21 cellular contexts compared by ENCODE assay signal in genomic region chr12:82673698-82674097, GRCh38. TPM values are rescaled to one million over a fixed set of nuclear protein-coding genes. Genes with fewer than 3 reads are reported as not detected.
DNase-seq lines count a peak whose midpoint lies in the region; ATAC-seq and TF ChIP-seq lines count a peak whose summit lies in the region.
"Had no signal": no experiment of that assay in that cellular context is flagged by ENCODE, and none has a peak within 500 bp of the region (broad histone marks: within the 10 kb centered on the region; RNA-seq: fewer than 3 reads in every experiment).

No MANE protein-coding gene starts in this region.

- no peak for ATAC-seq in CD4-positive, alpha-beta T cell (ENCODE audit: poor library complexity)
- ATAC-seq: HCT116, SK-N-SH treated with all-trans-retinoic acid at 6 μM for 48 hours had no signal

- CTCF ChIA-PET in CD4-positive, alpha-beta T cell (lab: Charles Lee), result interaction anchor here (1.8 kb wide), 1 partner anchor 13 kb away, joined by 4 read pairs; the partner anchor contains the start of gene TMTC2

- H3K27me3 Mint-ChIP-seq in CD4-positive, alpha-beta T cell, result peaks cover 24% of the 10 kb centered on the region

- no peak overlapping the region for H3K27ac Mint-ChIP-seq in CD4-positive, alpha-beta T cell
- H3K27ac Mint-ChIP-seq: CD4-positive, alpha-beta memory T cell had no signal

- no peaks in the 10 kb centered on the region for H3K4me1 Mint-ChIP-seq in CD4-positive, alpha-beta T cell (ENCODE audit: low read depth)
- H3K4me1 Mint-ChIP-seq: CD4-positive, alpha-beta memory T cell had no signal

- H3K36me3 Mint-ChIP-seq in CD4-positive, alpha-beta T cell (ENCODE audit: low read depth), result no peaks in the 10 kb centered on the region
- H3K36me3 Mint-ChIP-seq: CD4-positive, alpha-beta memory T cell had no signal

- H3K9me3 Mint-ChIP-seq in CD4-positive, alpha-beta T cell, result no peaks in the 10 kb centered on the region
- H3K9me3 Mint-ChIP-seq: CD4-positive, alpha-beta memory T cell had no signal

- no peak overlapping the region for H3K27ac ChIP-seq in CD4-positive, alpha-beta T cell (ENCODE audit: low read depth, low read length)
- H3K27ac ChIP-seq: BLaER1, KMS-11, RWPE1 had no signal

- H3K4me3 Mint-ChIP-seq in CD4-positive, alpha-beta T cell, result no peak overlapping the region
- H3K4me3 Mint-ChIP-seq: CD4-positive, alpha-beta memory T cell had no signal

- H3K27me3 ChIP-seq in CD4-positive, alpha-beta T cell (ENCODE audit: control insufficient read depth, insufficient read depth, low read length), result peaks cover 5% of the 10 kb centered on the region
- H3K27me3 ChIP-seq: BLaER1 had no signal

- TF ChIP-seq CTCF in CD4-positive, alpha-beta T cell (IDR thresholded peaks at IDR 0.05), result no peak

- intact Hi-C loops in CD4-positive, alpha-beta T cell (cut with DNase I, micrococcal nuclease), result no loop called here

- H3K9me3 ChIP-seq in CD4-positive, alpha-beta T cell (ENCODE audit: control insufficient read depth, low read length), result no peaks in the 10 kb centered on the region
- H3K9me3 ChIP-seq: BLaER1, Caco-2 had no signal

- DNase-seq in NCI-H345 (lab: John Stamatoyannopoulos, UW), result peak; percentile 18
- DNase-seq in NCI-H345 treated with DMSO at 0.1 percent for 48 hours (lab: John Stamatoyannopoulos, UW; ENCODE audit: unreplicated experiment), result no peak
- DNase-seq in NCI-H187 (lab: John Stamatoyannopoulos, UW), result peak; percentile 59 to 67
- DNase-seq in NCI-H446 treated with DMSO at 0.1 percent for 48 hours (lab: John Stamatoyannopoulos, UW), result peak; percentile 51
- DNase-seq in stimulated activated CD8-positive, alpha-beta memory T cell treated with anti-CD3 and anti-CD28 coated beads, Interleukin-4, amount 100 ng/mL, for 48 hours, result no peak
- DNase-seq in stimulated activated CD4-positive, alpha-beta T cell treated with anti-CD3 and anti-CD28 coated beads, Interleukin-1b, Interleukin-23, amount 100 ng/mL, for 48 hours, result no peak
- no peak for DNase-seq in CD4-positive, alpha-beta T cell
- DNase-seq: ACHN; Caco-2; CD4-positive, alpha-beta memory T cell; EL; GF-D8; IMR-90; NCI-H2081; NK-92 treated with Interleukin-12 subunit alpha and Interleukin-12 subunit beta, amount 100 ng/mL, for 24 hours; SIG-M5 had no signal

- POLR2A ChIA-PET in CD4-positive, alpha-beta T cell (lab: Charles Lee), result no interaction called here

RNA-seq across cellular contexts. Expression of gene TMTC2, which starts 13.0 kb away (rescaled TPM):
- 1 to 10 TPM; 1.8 to 2.1 TPM for total RNA-seq in CD4-positive, alpha-beta T cell

Comparison
In these comparisons a context has a peak if more than half of its experiments do, and no peak if none do; other contexts are left out.
1. DNase-seq: peak in NCI-H345 (single experiment), NCI-H187 (2 of 2) and NCI-H446 treated with DMSO at 0.1 percent for 48 hours (single experiment); none in NCI-H345 treated with DMSO at 0.1 percent for 48 hours (single experiment), stimulated activated CD8-positive, alpha-beta memory T cell treated with anti-CD3 and anti-CD28 coated beads, Interleukin-4, amount 100 ng/mL, for 48 hours (single experiment), stimulated activated CD4-positive, alpha-beta T cell treated with anti-CD3 and anti-CD28 coated beads, Interleukin-1b, Interleukin-23, amount 100 ng/mL, for 48 hours (single experiment) and CD4-positive, alpha-beta T cell (0 of 10).